Comparison of ENCODE assay signal across 2 cellular contexts in the genomic region with DNA sequence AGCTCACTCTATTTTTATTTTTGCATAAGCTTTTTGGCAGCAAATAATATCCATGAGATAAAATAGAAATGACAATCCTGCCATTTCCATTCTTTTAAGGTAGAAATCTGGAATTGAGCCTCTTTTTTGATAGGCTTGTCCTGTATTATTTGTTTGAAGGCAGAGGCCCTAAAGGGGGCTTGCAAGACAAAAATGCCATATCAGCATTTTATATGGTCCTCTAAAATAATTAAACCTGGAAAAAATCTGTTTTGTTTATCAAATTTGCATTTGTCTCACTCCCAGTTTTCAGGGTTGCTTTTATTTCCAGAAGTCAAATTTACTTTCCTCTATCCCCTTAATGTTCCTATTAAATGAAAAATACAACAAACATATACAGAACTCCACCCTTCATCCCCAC.
TF ChIP-seq lines count a peak whose summit lies in the region.

No MANE protein-coding gene starts in this region.

TF ChIP-seq in HepG2, 621 proteins besides CTCF, POLR2A, EP300 and RAD21:
- TF ChIP-seq MAFK (conservative IDR thresholded peaks at IDR 0.05 in 1 of 2, IDR thresholded peaks at IDR 0.05 in 1 of 2; ENCODE audit: low read length in 2 of 2) = peak; percentile 92 to 98
- no peak for TF ChIP-seq GATAD1 (CRISPR knock-in tag; IDR thresholded peaks at IDR 0.05)
- TF ChIP-seq MAFF (IDR thresholded peaks at IDR 0.05; ENCODE audit: low read depth, low read length) = peak; percentile 97
- no peak for TF ChIP-seq MYC (CRISPR knock-in tag; IDR thresholded peaks at IDR 0.05; ENCODE audit: borderline replicate concordance)

TF ChIP-seq in H1, 55 proteins besides CTCF, POLR2A, EP300 and RAD21:
- TF ChIP-seq, protein P1, sequence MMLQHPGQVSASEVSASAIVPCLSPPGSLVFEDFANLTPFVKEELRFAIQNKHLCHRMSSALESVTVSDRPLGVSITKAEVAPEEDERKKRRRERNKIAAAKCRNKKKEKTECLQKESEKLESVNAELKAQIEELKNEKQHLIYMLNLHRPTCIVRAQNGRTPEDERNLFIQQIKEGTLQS (IDR thresholded peaks at IDR 0.05; ENCODE audit: insufficient read depth, low read depth, low read length) = no peak
- TF ChIP-seq, protein P2, sequence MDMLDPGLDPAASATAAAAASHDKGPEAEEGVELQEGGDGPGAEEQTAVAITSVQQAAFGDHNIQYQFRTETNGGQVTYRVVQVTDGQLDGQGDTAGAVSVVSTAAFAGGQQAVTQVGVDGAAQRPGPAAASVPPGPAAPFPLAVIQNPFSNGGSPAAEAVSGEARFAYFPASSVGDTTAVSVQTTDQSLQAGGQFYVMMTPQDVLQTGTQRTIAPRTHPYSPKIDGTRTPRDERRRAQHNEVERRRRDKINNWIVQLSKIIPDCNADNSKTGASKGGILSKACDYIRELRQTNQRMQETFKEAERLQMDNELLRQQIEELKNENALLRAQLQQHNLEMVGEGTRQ (IDR thresholded peaks at IDR 0.05; ENCODE audit: low read length) = no peak
- TF ChIP-seq MAFK (IDR thresholded peaks at IDR 0.05; ENCODE audit: low read depth, low read length) = peak; percentile 94
